Comparison of ENCODE assay signal across 1 cellular context in the genomic region with DNA sequence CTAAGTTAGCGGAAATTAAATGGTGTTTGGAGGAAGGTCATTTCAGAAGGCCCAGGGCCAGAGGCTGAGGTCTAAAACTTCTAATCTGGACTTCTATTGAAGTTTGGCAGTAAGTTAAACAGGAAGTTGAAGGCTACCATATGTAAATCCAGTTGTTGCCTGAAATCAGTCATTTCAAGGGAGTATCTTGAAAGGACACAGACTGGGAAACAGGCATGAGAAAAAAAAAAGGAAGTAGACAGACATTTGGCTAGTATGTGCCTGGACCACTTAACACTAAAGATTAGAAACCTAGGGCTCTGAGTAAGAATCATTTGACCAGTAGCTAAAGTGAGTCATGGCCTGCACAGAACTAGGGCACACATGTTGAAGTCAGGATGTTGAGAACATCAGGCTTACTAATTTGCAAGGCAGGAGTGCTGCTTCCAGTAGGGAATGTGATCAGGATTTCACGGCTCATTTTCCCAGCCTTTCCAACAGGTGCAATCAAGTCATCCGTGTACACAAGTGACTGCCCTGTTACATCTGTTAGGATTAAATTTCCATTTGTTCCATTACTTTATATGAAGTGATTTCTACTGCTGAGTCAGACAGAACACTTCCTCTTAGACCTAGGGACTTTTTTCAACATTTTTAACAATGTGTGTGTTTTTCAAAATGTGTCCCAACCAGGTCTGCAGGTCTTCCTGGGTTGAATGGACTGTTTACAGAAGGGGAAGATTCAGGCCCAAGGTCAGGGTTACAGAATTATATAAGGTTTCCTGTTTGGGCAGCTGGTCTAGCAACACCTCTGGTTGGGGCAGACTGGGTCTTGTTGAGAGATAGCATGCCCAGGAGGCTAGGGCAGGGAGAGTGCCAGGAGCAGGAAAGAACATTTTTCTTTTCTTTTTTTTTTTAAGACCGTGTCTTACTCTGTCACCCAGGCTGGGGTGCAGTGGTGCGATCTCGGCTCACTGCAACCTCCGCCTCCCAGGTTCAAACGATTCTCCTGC.
TF ChIP-seq lines count a peak whose summit lies in the region.

No MANE protein-coding gene starts in this region.

TF ChIP-seq in K562, 482 proteins besides CTCF, POLR2A, EP300 and RAD21 (continued from another document and continues in another):
- TF ChIP-seq ZBTB34 (CRISPR knock-in tag; IDR thresholded peaks at IDR 0.05) (peak; percentile 44; the same call in 1 of the 2 replicates), ZNF79 (CRISPR knock-in tag; IDR thresholded peaks at IDR 0.05; ENCODE audit: low read depth) (peak; percentile 35; the same call in 1 of the 2 replicates), ZNF23 (CRISPR knock-in tag; IDR thresholded peaks at IDR 0.05) (peak; percentile 48), MNT (conservative IDR thresholded peaks at IDR 0.05) (no peak), ZNF695 (CRISPR knock-in tag; IDR thresholded peaks at IDR 0.05) (no peak), FOS (IDR thresholded peaks at IDR 0.05; ENCODE audit: extremely low read depth, insufficient read length) (peak; percentile 55), ZNF384 (IDR thresholded peaks at IDR 0.05; ENCODE audit: low read depth, low read length) (peak; percentile 99), CHD1 (IDR thresholded peaks at IDR 0.05; ENCODE audit: low read length) (peak; percentile 75), TEAD4 (IDR thresholded peaks at IDR 0.05; ENCODE audit: low read length) (peak; percentile 80), TEAD4 (CRISPR knock-in tag; IDR thresholded peaks at IDR 0.05; ENCODE audit: borderline replicate concordance) (no peak), THRB (CRISPR knock-in tag; conservative IDR thresholded peaks at IDR 0.05) (peak; percentile 70), RBBP5 (IDR thresholded peaks at IDR 0.05; ENCODE audit: borderline replicate concordance, insufficient read depth, low read length, poor library complexity, severe bottlenecking) (peak; percentile 9), YY1 (IDR thresholded peaks at IDR 0.05; ENCODE audit: borderline replicate concordance in 1 of 3, control insufficient read depth in 1 of 3, extremely low read depth in 1 of 3, insufficient read depth in 3 of 3, insufficient read length in 1 of 3, insufficient replicate concordance in 2 of 3, low read depth in 1 of 3, low read length in 2 of 3) (peak in 1 of 3 experiments; percentile 19), MECOM (CRISPR knock-in tag; IDR thresholded peaks at IDR 0.05) (peak; percentile 70), NONO (IDR thresholded peaks at IDR 0.05; ENCODE audit: low read depth in 2 of 2, low read length in 1 of 2) (no peak), FOXA3 (CRISPR knock-in tag; conservative IDR thresholded peaks at IDR 0.05 in 1 of 2, IDR thresholded peaks at IDR 0.05 in 1 of 2) (peak; percentile 18 to 38; a peak in 2 of 4 replicates), ERF (CRISPR knock-in tag; IDR thresholded peaks at IDR 0.05) (peak; percentile 80), KLF10 (CRISPR knock-in tag; IDR thresholded peaks at IDR 0.05) (no peak), ZFP1 (CRISPR knock-in tag; IDR thresholded peaks at IDR 0.05) (no peak), BMI1 (IDR thresholded peaks at IDR 0.05; ENCODE audit: low read length) (0 out of 2 replicates have a peak, but pooled peaks have one; percentile 10), TBL1XR1 (IDR thresholded peaks at IDR 0.05; ENCODE audit: low read length in 2 of 2) (peak in 1 of 2 experiments; percentile 83; a peak in 2 of 4 replicates), NR2C2 (CRISPR knock-in tag; IDR thresholded peaks at IDR 0.05) (no peak), NR2C2 (tag; IDR thresholded peaks at IDR 0.05) (no peak), GTF2A2 (tag; IDR thresholded peaks at IDR 0.05) (0 out of 2 replicates have a peak, but pooled peaks have one; percentile 8), RHOXF2B (CRISPR knock-in tag; conservative IDR thresholded peaks at IDR 0.05) (peak; percentile 87), NEUROD1 (IDR thresholded peaks at IDR 0.05; ENCODE audit: borderline replicate concordance, low read depth, low read length, partially characterized antibody) (peak; percentile 85), ARID3A (IDR thresholded peaks at IDR 0.05; ENCODE audit: borderline replicate concordance, low read depth, low read length) (peak; percentile 90)
- TF ChIP-seq, protein P1, sequence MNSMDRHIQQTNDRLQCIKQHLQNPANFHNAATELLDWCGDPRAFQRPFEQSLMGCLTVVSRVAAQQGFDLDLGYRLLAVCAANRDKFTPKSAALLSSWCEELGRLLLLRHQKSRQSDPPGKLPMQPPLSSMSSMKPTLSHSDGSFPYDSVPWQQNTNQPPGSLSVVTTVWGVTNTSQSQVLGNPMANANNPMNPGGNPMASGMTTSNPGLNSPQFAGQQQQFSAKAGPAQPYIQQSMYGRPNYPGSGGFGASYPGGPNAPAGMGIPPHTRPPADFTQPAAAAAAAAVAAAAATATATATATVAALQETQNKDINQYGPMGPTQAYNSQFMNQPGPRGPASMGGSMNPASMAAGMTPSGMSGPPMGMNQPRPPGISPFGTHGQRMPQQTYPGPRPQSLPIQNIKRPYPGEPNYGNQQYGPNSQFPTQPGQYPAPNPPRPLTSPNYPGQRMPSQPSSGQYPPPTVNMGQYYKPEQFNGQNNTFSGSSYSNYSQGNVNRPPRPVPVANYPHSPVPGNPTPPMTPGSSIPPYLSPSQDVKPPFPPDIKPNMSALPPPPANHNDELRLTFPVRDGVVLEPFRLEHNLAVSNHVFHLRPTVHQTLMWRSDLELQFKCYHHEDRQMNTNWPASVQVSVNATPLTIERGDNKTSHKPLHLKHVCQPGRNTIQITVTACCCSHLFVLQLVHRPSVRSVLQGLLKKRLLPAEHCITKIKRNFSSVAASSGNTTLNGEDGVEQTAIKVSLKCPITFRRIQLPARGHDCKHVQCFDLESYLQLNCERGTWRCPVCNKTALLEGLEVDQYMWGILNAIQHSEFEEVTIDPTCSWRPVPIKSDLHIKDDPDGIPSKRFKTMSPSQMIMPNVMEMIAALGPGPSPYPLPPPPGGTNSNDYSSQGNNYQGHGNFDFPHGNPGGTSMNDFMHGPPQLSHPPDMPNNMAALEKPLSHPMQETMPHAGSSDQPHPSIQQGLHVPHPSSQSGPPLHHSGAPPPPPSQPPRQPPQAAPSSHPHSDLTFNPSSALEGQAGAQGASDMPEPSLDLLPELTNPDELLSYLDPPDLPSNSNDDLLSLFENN (IDR thresholded peaks at IDR 0.05; ENCODE audit: low read depth in 2 of 2, low read length in 2 of 2): peak in 1 of 2 experiments; percentile 65; a peak in 2 of 4 replicates
- TF ChIP-seq, protein P2, sequence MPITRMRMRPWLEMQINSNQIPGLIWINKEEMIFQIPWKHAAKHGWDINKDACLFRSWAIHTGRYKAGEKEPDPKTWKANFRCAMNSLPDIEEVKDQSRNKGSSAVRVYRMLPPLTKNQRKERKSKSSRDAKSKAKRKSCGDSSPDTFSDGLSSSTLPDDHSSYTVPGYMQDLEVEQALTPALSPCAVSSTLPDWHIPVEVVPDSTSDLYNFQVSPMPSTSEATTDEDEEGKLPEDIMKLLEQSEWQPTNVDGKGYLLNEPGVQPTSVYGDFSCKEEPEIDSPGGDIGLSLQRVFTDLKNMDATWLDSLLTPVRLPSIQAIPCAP (CRISPR knock-in tag; IDR thresholded peaks at IDR 0.05; ENCODE audit: borderline replicate concordance): no peak
- TF ChIP-seq, protein P3, sequence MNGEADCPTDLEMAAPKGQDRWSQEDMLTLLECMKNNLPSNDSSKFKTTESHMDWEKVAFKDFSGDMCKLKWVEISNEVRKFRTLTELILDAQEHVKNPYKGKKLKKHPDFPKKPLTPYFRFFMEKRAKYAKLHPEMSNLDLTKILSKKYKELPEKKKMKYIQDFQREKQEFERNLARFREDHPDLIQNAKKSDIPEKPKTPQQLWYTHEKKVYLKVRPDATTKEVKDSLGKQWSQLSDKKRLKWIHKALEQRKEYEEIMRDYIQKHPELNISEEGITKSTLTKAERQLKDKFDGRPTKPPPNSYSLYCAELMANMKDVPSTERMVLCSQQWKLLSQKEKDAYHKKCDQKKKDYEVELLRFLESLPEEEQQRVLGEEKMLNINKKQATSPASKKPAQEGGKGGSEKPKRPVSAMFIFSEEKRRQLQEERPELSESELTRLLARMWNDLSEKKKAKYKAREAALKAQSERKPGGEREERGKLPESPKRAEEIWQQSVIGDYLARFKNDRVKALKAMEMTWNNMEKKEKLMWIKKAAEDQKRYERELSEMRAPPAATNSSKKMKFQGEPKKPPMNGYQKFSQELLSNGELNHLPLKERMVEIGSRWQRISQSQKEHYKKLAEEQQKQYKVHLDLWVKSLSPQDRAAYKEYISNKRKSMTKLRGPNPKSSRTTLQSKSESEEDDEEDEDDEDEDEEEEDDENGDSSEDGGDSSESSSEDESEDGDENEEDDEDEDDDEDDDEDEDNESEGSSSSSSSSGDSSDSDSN (IDR thresholded peaks at IDR 0.05; ENCODE audit: borderline replicate concordance in 1 of 2, low read depth in 2 of 2, low read length in 2 of 2): 0 out of 4 replicates have a peak, but pooled peaks of 1 of the 2 experiments have one; percentile 8
- TF ChIP-seq, protein P4, sequence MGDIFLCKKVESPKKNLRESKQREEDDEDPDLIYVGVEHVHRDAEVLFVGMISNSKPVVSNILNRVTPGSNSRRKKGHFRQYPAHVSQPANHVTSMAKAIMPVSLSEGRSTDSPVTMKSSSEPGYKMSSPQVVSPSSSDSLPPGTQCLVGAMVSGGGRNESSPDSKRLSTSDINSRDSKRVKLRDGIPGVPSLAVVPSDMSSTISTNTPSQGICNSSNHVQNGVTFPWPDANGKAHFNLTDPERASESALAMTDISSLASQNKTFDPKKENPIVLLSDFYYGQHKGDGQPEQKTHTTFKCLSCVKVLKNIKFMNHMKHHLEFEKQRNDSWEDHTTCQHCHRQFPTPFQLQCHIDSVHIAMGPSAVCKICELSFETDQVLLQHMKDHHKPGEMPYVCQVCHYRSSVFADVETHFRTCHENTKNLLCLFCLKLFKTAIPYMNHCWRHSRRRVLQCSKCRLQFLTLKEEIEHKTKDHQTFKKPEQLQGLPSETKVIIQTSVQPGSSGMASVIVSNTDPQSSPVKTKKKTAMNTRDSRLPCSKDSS (IDR thresholded peaks at IDR 0.05; ENCODE audit: low read depth, partially characterized antibody): no peak
- TF ChIP-seq, protein P5, sequence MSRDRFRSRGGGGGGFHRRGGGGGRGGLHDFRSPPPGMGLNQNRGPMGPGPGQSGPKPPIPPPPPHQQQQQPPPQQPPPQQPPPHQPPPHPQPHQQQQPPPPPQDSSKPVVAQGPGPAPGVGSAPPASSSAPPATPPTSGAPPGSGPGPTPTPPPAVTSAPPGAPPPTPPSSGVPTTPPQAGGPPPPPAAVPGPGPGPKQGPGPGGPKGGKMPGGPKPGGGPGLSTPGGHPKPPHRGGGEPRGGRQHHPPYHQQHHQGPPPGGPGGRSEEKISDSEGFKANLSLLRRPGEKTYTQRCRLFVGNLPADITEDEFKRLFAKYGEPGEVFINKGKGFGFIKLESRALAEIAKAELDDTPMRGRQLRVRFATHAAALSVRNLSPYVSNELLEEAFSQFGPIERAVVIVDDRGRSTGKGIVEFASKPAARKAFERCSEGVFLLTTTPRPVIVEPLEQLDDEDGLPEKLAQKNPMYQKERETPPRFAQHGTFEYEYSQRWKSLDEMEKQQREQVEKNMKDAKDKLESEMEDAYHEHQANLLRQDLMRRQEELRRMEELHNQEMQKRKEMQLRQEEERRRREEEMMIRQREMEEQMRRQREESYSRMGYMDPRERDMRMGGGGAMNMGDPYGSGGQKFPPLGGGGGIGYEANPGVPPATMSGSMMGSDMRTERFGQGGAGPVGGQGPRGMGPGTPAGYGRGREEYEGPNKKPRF (IDR thresholded peaks at IDR 0.05; ENCODE audit: low read depth, low read length): no peak
- TF ChIP-seq, protein P6, sequence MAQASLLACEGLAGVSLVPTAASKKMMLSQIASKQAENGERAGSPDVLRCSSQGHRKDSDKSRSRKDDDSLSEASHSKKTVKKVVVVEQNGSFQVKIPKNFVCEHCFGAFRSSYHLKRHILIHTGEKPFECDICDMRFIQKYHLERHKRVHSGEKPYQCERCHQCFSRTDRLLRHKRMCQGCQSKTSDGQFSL (CRISPR knock-in tag; IDR thresholded peaks at IDR 0.05): no peak
- TF ChIP-seq, protein P6 (tag; IDR thresholded peaks at IDR 0.05): 0 out of 4 replicates have a peak, but pooled peaks of 1 of the 2 experiments have one; percentile 16
